In the genomic region with DNA sequence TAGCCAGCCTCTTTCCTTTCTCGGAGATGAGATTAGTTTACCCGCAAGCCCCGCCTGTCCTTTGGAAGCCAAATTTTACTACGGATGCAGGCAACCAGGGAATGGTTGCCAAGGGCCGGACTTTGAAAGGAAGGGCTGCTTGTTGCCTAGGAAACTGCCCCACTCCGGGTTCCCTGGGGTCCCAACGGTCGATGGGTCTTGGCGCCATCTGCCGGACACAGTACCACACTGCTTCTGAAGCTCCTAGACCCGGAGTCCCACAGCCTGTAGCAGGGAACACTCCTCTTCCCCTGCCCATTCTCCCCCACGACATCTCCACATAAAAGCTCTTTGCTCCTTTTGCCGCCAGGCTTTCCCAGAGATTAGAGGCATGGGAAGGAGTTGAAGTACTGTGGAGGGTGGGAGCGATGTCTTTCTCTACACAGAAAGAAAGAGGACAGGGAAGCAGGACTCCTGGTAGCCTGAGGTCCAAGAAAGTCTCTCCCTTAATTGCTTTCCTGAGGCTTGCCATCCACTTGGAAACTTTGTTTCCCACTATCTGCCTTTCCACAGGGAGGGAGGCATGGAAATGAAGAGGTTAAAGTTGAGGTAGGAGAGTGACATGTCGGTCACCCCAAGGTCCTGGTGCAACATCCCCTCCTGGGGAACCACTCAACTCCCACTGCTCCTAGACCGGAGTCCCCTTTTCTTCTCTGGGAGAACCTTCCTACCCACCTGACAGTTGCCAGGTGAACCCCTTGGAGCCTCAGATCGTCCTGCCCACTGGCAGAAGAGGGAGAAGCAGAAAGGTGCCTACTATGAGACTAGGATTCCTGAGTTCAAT, we compare ENCODE assay signal across 8 cellular contexts. TPM values are rescaled to one million over a fixed set of nuclear protein-coding genes. Genes with fewer than 3 reads are reported as not detected.
DNase-seq lines count a peak whose midpoint lies in the region; ATAC-seq and TF ChIP-seq lines count a peak whose summit lies in the region.

No MANE protein-coding gene starts in this region.

- no peaks in the 10 kb centered on the region for H3K9me3 Mint-ChIP-seq in activated T-cell treated with anti-CD3 and anti-CD28 coated beads, Interleukin-2, amount 50 U/mL, for 4 hours
- no peaks in the 10 kb centered on the region for H3K9me3 Mint-ChIP-seq in neural progenitor cell

- ATAC-seq in GM19023 (IDR thresholded peaks at IDR 0.05; ENCODE audit: unreplicated experiment) = peak; percentile 70
- ATAC-seq in activated T-cell treated with anti-CD3 and anti-CD28 coated beads, Interleukin-2, amount 50 U/mL, for 4 hours = peak; percentile 76 to 84

- peaks cover 19% of the 10 kb centered on the region for H3F3A ChIP-seq in neural progenitor cell (ENCODE audit: low read depth)

- peak overlapping the region; percentile 47 for H3K4me2 ChIP-seq in neural progenitor cell

- no peaks in the 10 kb centered on the region for H3K36me3 ChIP-seq in neural progenitor cell

- H3K9me3 ChIP-seq in neural progenitor cell (ENCODE audit: low read depth) = no peaks in the 10 kb centered on the region

- H3K4me3 ChIP-seq in HL-60 (replicated peaks; ENCODE audit: insufficient read depth, low read length) (no peak overlapping the region), fibroblast of mammary gland (ENCODE audit: control insufficient read depth, low read depth, low read length) (no peak overlapping the region), neural progenitor cell (no peak overlapping the region)

- no peak overlapping the region for H3K27ac ChIP-seq in HL-60 (replicated peaks)
- H3K27ac ChIP-seq in neural progenitor cell = no peak overlapping the region

- H4K20me1 ChIP-seq in neural progenitor cell (ENCODE audit: low read depth) = no peaks in the 10 kb centered on the region

- H3K4me3 Mint-ChIP-seq in activated T-cell treated with anti-CD3 and anti-CD28 coated beads, Interleukin-2, amount 50 U/mL, for 4 hours = no peak overlapping the region
- peak overlapping the region; percentile 53 for H3K4me3 Mint-ChIP-seq in neural progenitor cell

- H3K9ac ChIP-seq in neural progenitor cell = no peak overlapping the region

- H3K36me3 Mint-ChIP-seq in activated T-cell treated with anti-CD3 and anti-CD28 coated beads, Interleukin-2, amount 50 U/mL, for 4 hours (ENCODE audit: insufficient read depth) = no peaks in the 10 kb centered on the region
- peaks cover 2% of the 10 kb centered on the region for H3K36me3 Mint-ChIP-seq in neural progenitor cell

- no peaks in the 10 kb centered on the region for H3K79me2 ChIP-seq in neural progenitor cell (ENCODE audit: low read depth)

- DNase-seq in Ammon's horn (ENCODE audit: low spot score) (peak; percentile 90), HL-60 (ENCODE audit: low read depth in 1 of 2, low spot score in 1 of 2) (peak in 1 of 2 experiments; percentile 78), OCI-M1 (lab: John Stamatoyannopoulos, UW) (peak; percentile 55), fibroblast of mammary gland (ENCODE audit: low read depth) (peak; percentile 79), neural progenitor cell (ENCODE audit: low spot score) (peak; percentile 95), superior temporal gyrus (ENCODE audit: extremely low spot score) (peak; percentile 89)
- peak; percentile 64 for DNase-seq in activated T-cell treated with anti-CD3 and anti-CD28 coated beads, Interleukin-2, amount 50 U/mL, for 4 hours

- H3K27me3 ChIP-seq in HL-60 (ENCODE audit: insufficient read depth, poor library complexity, severe bottlenecking) (no peaks in the 10 kb centered on the region), neural progenitor cell (peaks cover 16% of the 10 kb centered on the region)

- no peaks in the 10 kb centered on the region for H3K27me3 Mint-ChIP-seq in activated T-cell treated with anti-CD3 and anti-CD28 coated beads, Interleukin-2, amount 50 U/mL, for 4 hours (ENCODE audit: low read depth)
- peaks cover 5% of the 10 kb centered on the region for H3K27me3 Mint-ChIP-seq in neural progenitor cell (ENCODE audit: insufficient read depth, low read depth)

- peak overlapping the region; percentile 83 for H3K27ac Mint-ChIP-seq in neural progenitor cell

- peak; percentile 93 for TF ChIP-seq CTCF in HL-60 (IDR thresholded peaks at IDR 0.05; ENCODE audit: insufficient read depth, low read length)
- peak; percentile 88 for TF ChIP-seq CTCF in fibroblast of mammary gland (conservative IDR thresholded peaks at IDR 0.05; ENCODE audit: control insufficient read depth, insufficient read depth, low read depth, low read length)
- TF ChIP-seq CTCF in neural progenitor cell (IDR thresholded peaks at IDR 0.05) = peak; percentile 90

- H3K4me1 ChIP-seq in neural progenitor cell = peaks cover 32% of the 10 kb centered on the region

- H2AFZ ChIP-seq in neural progenitor cell (replicated peaks) = peak overlapping the region; percentile 82

- H3K4me1 Mint-ChIP-seq in activated T-cell treated with anti-CD3 and anti-CD28 coated beads, Interleukin-2, amount 50 U/mL, for 4 hours (ENCODE audit: low read depth) = no peaks in the 10 kb centered on the region
- peaks cover 54% of the 10 kb centered on the region for H3K4me1 Mint-ChIP-seq in neural progenitor cell

RNA-seq across cellular contexts. Expression of a gene that starts 21.9 kb away (rescaled TPM):
- 100 to 1,000 TPM in 2 of 3 donors, 10 to 100 TPM in 1; 88.4 to 110 (median 109) TPM for total RNA-seq in activated T-cell treated with anti-CD3 and anti-CD28 coated beads, Interleukin-2, amount 50 U/mL, for 4 hours
- total RNA-seq in neural progenitor cell (ENCODE audit: low replicate concordance) = 17.0 and 30.8 TPM in 2 replicates

RNA-seq across cellular contexts. Expression of a gene that starts 26.4 kb away (rescaled TPM):
- total RNA-seq in activated T-cell treated with anti-CD3 and anti-CD28 coated beads, Interleukin-2, amount 50 U/mL, for 4 hours = under 1 TPM; 0.42 to 0.66 (median 0.49) TPM
- total RNA-seq in neural progenitor cell (ENCODE audit: low replicate concordance) = 0.68 TPM in 1 of 2 replicates, not detected in the other

RNA-seq across cellular contexts. Expression of a gene that starts 44.2 kb away (rescaled TPM):
- total RNA-seq in activated T-cell treated with anti-CD3 and anti-CD28 coated beads, Interleukin-2, amount 50 U/mL, for 4 hours = 100 to 1,000 TPM; 113 to 121 (median 120) TPM
- total RNA-seq in neural progenitor cell (ENCODE audit: low replicate concordance) = 33.4 and 33.5 TPM in 2 replicates
